In the genomic region with DNA sequence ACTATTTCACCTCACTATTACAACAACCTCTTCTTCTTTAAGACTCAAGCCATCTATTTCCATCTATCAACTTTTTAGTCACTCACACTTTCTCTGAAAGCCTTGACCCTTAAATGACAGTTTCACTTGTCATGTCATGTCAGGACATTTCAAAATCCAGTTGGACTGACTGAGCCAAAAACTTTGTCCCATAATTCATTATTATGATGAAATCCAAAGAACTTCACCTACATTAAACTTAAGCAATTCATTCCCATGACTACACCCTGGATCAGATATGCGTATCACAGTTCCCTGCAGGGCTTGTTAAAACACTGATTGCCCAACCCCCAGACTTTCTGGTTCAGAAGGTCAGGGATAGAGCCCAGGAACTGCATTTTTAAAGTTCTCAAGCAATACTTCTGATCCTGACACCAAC, we compare ENCODE assay signal across 10 cellular contexts.
DNase-seq lines count a peak whose midpoint lies in the region; ATAC-seq lines count a peak whose summit lies in the region.
"Had no signal": no experiment of that assay in that cellular context is flagged by ENCODE, and none has a peak within 500 bp of the region (broad histone marks: within the 10 kb centered on the region; RNA-seq: fewer than 3 reads in every experiment).

No MANE protein-coding gene starts in this region.

- H3K4me3 Mint-ChIP-seq in effector memory CD8-positive, alpha-beta T cell: no peak overlapping the region

- H3K27me3 Mint-ChIP-seq in effector memory CD8-positive, alpha-beta T cell: no peaks in the 10 kb centered on the region

- H3K9me3 Mint-ChIP-seq in effector memory CD8-positive, alpha-beta T cell: peaks cover 0 to 2% of the 10 kb centered on the region in 2 donors

- peaks cover 8 to 39% of the 10 kb centered on the region in 2 donors for H3K4me1 Mint-ChIP-seq in effector memory CD8-positive, alpha-beta T cell (ENCODE audit: low read depth in 2 of 2)

- no peak overlapping the region for H3K27ac Mint-ChIP-seq in effector memory CD8-positive, alpha-beta T cell

- H3K36me3 Mint-ChIP-seq in effector memory CD8-positive, alpha-beta T cell (ENCODE audit: insufficient read depth): peaks cover 7% of the 10 kb centered on the region

- DNase-seq in HuH-7 (ENCODE audit: low spot score) (peak; percentile 12), fibroblast of gingiva (ENCODE audit: low read depth) (peak; percentile 85), skeletal muscle cell (ENCODE audit: low read depth) (peak; percentile 49), CD1c-positive myeloid dendritic cell (ENCODE audit: extremely low spot score) (no peak), T1000 (lab: John Stamatoyannopoulos, UW) (no peak), inferior parietal cortex (ENCODE audit: extremely low spot score) (no peak)
- DNase-seq in effector memory CD8-positive, alpha-beta T cell: no peak
- DNase-seq: cortex of kidney, ovary had no signal

- H3K4me3 ChIP-seq in skeletal muscle cell (ENCODE audit: low read depth, low read length): no peak overlapping the region
- H3K4me3 ChIP-seq: ovary had no signal

- peak; percentile 61 for ATAC-seq in GM19395 (IDR thresholded peaks at IDR 0.05; ENCODE audit: unreplicated experiment)
- ATAC-seq in effector memory CD8-positive, alpha-beta T cell (replicated peaks): no peak

Comparison
In these comparisons a context has a peak if more than half of its experiments do, and no peak if none do; other contexts are left out.
1. DNase-seq: peak in HuH-7 (single experiment), fibroblast of gingiva (single experiment) and skeletal muscle cell (single experiment); none in effector memory CD8-positive, alpha-beta T cell (0 of 3), CD1c-positive myeloid dendritic cell (single experiment), T1000 (single experiment) and inferior parietal cortex (single experiment).